In genomic region chr17:54861469-54861983, GRCh38 we compare ENCODE assay signal across 21 cellular contexts. TPM values are rescaled to one million over a fixed set of nuclear protein-coding genes. Genes with fewer than 3 reads are reported as not detected.
"Had no signal": no experiment of that assay in that cellular context is flagged by ENCODE, and none has a peak within 500 bp of the region (broad histone marks: within the 10 kb centered on the region; RNA-seq: fewer than 3 reads in every experiment).

No MANE protein-coding gene starts in this region.

- DNase-seq: dermis blood vessel endothelial cell; effector memory CD4-positive, alpha-beta T cell; foreskin fibroblast; gastrocnemius medialis; head of caudate nucleus; left ventricle myocardium superior; mesenchymal stem cell; midbrain; naive thymus-derived CD4-positive, alpha-beta T cell; stimulated activated CD4-positive, alpha-beta T cell treated with anti-CD3 and anti-CD28 coated beads, Interleukin-2, amount 100 ng/mL, for 24 hours; stimulated activated CD4-positive, alpha-beta T cell treated with anti-CD3 and anti-CD28 coated beads, Interleukin-4, amount 100 ng/mL, for 4 hours; stimulated activated naive CD8-positive, alpha-beta T cell treated with anti-CD3 and anti-CD28 coated beads, Interleukin-15, Interleukin-2, amounts not matched to agents 100 U/mL and 50 U/mL, for 24 hours; substantia nigra; testis; tibial artery; upper lobe of left lung had no signal

- H3K27ac ChIP-seq: coronary artery, gastrocnemius medialis, neural progenitor cell, testis, tibial artery, upper lobe of left lung had no signal

- H3K9me3 Mint-ChIP-seq: nephron; neural progenitor cell; stimulated activated memory B cell treated with anti-CD40 and anti-IgM and Interleukin-4, amounts not matched to agents 10 μg/mL and 1 μg/mL and 100 μg/mL, for 72 hours had no signal

- H3K4me3 ChIP-seq: coronary artery, gastrocnemius medialis, neural progenitor cell, testis, tibial artery, upper lobe of left lung had no signal

- H3K27ac Mint-ChIP-seq: naive thymus-derived CD4-positive, alpha-beta T cell; nephron; neural progenitor cell; stimulated activated memory B cell treated with anti-CD40 and anti-IgM and Interleukin-4, amounts not matched to agents 10 μg/mL and 1 μg/mL and 100 μg/mL, for 72 hours had no signal

- H3K9me3 ChIP-seq: gastrocnemius medialis, testis, tibial artery, upper lobe of left lung had no signal

- ATAC-seq: gastrocnemius medialis; left ventricle myocardium superior; naive thymus-derived CD4-positive, alpha-beta T cell; sciatic nerve; stimulated activated memory B cell treated with anti-CD40 and anti-IgM and Interleukin-4, amounts not matched to agents 10 μg/mL and 1 μg/mL and 100 μg/mL, for 72 hours; stimulated activated naive CD8-positive, alpha-beta T cell treated with anti-CD3 and anti-CD28 coated beads, Interleukin-15, Interleukin-2, amounts not matched to agents 100 U/mL and 50 U/mL, for 24 hours had no signal

- H2AFZ ChIP-seq: neural progenitor cell had no signal

- H3K4me1 ChIP-seq: gastrocnemius medialis, neural progenitor cell, testis, tibial artery, upper lobe of left lung had no signal

- H3K4me1 Mint-ChIP-seq: naive thymus-derived CD4-positive, alpha-beta T cell; stimulated activated memory B cell treated with anti-CD40 and anti-IgM and Interleukin-4, amounts not matched to agents 10 μg/mL and 1 μg/mL and 100 μg/mL, for 72 hours had no signal

- H3K4me3 Mint-ChIP-seq: naive thymus-derived CD4-positive, alpha-beta T cell; nephron; neural progenitor cell; stimulated activated memory B cell treated with anti-CD40 and anti-IgM and Interleukin-4, amounts not matched to agents 10 μg/mL and 1 μg/mL and 100 μg/mL, for 72 hours had no signal

- H3K27me3 ChIP-seq: gastrocnemius medialis, neural progenitor cell, testis, tibial artery, upper lobe of left lung had no signal

- H3K27me3 Mint-ChIP-seq: stimulated activated memory B cell treated with anti-CD40 and anti-IgM and Interleukin-4, amounts not matched to agents 10 μg/mL and 1 μg/mL and 100 μg/mL, for 72 hours had no signal

- H3K4me2 ChIP-seq: neural progenitor cell had no signal

- H3K9ac ChIP-seq: neural progenitor cell had no signal

- H3K36me3 ChIP-seq: gastrocnemius medialis, neural progenitor cell, tibial artery, upper lobe of left lung had no signal

- H3K36me3 Mint-ChIP-seq: naive thymus-derived CD4-positive, alpha-beta T cell; neural progenitor cell; stimulated activated memory B cell treated with anti-CD40 and anti-IgM and Interleukin-4, amounts not matched to agents 10 μg/mL and 1 μg/mL and 100 μg/mL, for 72 hours had no signal

RNA-seq across cellular contexts. Expression of gene TOM1L1, which starts 39.1 kb away (rescaled TPM):
- polyA plus RNA-seq: naive thymus-derived CD4-positive, alpha-beta T cell had no signal
